1 cellular context compared by ENCODE assay signal in genomic region chr12:58502857-58503256, GRCh38.
TF ChIP-seq lines count a peak whose summit lies in the region.

No MANE protein-coding gene starts in this region.

TF ChIP-seq in endothelial cell of umbilical vein, 7 proteins besides CTCF, POLR2A, EP300 and RAD21 (continued from another document):
- TF ChIP-seq EZH2 (IDR thresholded peaks at IDR 0.05; ENCODE audit: borderline replicate concordance, low read depth, low read length, severe bottlenecking) (no peak), MYC (IDR thresholded peaks at IDR 0.05; ENCODE audit: low read depth, low read length) (no peak), GATA2 (IDR thresholded peaks at IDR 0.05; ENCODE audit: insufficient read depth, insufficient read length, low read depth, low read length) (no peak), JUN (IDR thresholded peaks at IDR 0.05; ENCODE audit: borderline replicate concordance, insufficient read depth, insufficient read length, low read depth) (no peak), FOS (IDR thresholded peaks at IDR 0.05; ENCODE audit: borderline replicate concordance, insufficient read depth, low read length) (no peak), MAX (IDR thresholded peaks at IDR 0.05; ENCODE audit: insufficient read depth, insufficient read length) (no peak)
